Comparison of ENCODE assay signal across 8 cellular contexts in genomic region chr21:15065381-15066230, GRCh38. TPM values are rescaled to one million over a fixed set of nuclear protein-coding genes. Genes with fewer than 3 reads are reported as not detected.
DNase-seq lines count a peak whose midpoint lies in the region; ATAC-seq, FAIRE-seq and TF ChIP-seq lines count a peak whose summit lies in the region.

No MANE protein-coding gene starts in this region.

- H3K9me3 ChIP-seq in adipocyte (ENCODE audit: control insufficient read depth, low read length) (no peaks in the 10 kb centered on the region), pancreas (no peaks in the 10 kb centered on the region), thoracic aorta (no peaks in the 10 kb centered on the region)

- peak overlapping the region; percentile 91 for H3K9ac ChIP-seq in adipocyte (ENCODE audit: low read length)

- ATAC-seq in pancreas (peak; percentile 53 to 71 (median 62)), thoracic aorta (ENCODE audit: insufficient number of reproducible peaks, low FRiP score, low read depth) (peak; percentile 31), GM19452 (IDR thresholded peaks at IDR 0.05; ENCODE audit: unreplicated experiment) (no peak)

- H3K36me3 ChIP-seq in adipocyte (ENCODE audit: control insufficient read depth, insufficient read depth, low read length, severe bottlenecking), result no peaks in the 10 kb centered on the region
- H3K36me3 ChIP-seq in pancreas, result no peaks in the 10 kb centered on the region
- no peaks in the 10 kb centered on the region for H3K36me3 ChIP-seq in thoracic aorta

- peak overlapping the region; percentile 92 to 97 (median 96) for H3K27ac ChIP-seq in pancreas
- H3K27ac ChIP-seq in thoracic aorta, result peak overlapping the region; percentile 89 to 95

- FAIRE-seq in pancreas (lab: Jason Lieb, UNC), result no peak

- peaks cover 20% of the 10 kb centered on the region for H3K4me1 ChIP-seq in adipocyte (ENCODE audit: control insufficient read depth, insufficient read depth, low read length)
- peaks cover 11 to 22% (median 16%) of the 10 kb centered on the region in 3 donors for H3K4me1 ChIP-seq in pancreas
- peaks cover 16 to 30% of the 10 kb centered on the region in 2 donors for H3K4me1 ChIP-seq in thoracic aorta (ENCODE audit: control insufficient read depth in 1 of 2, low read depth in 2 of 2)

- H3K4me3 ChIP-seq in GM12875 (ENCODE audit: low read depth, low read length) (peak overlapping the region; percentile 64), adipocyte (ENCODE audit: low read length) (peak overlapping the region; percentile 89), pancreas (peak overlapping the region; percentile 57 to 99 (median 90)), thoracic aorta (peak overlapping the region; percentile 94)

- intact Hi-C loops in cardiac septum (cut with DNase I), result loop anchor here (10.0 kb wide), 1 partner anchor 159 kb away; no protein-coding TSS in a partner anchor
- intact Hi-C loops in pancreas (cut with DNase I), result no loop called here

- H3K27me3 ChIP-seq in adipocyte (replicated peaks; ENCODE audit: control insufficient read depth, insufficient read depth, low read length) (no peaks in the 10 kb centered on the region), pancreas (no peaks in the 10 kb centered on the region), thoracic aorta (replicated peaks; ENCODE audit: insufficient read depth) (no peaks in the 10 kb centered on the region)

- no peak for TF ChIP-seq CTCF in GM12875 (IDR thresholded peaks at IDR 0.05; ENCODE audit: borderline replicate concordance, insufficient read depth, low read depth, low read length)
- no peak for TF ChIP-seq CTCF in pancreas (IDR thresholded peaks at IDR 0.05)
- no peak for TF ChIP-seq CTCF in thoracic aorta (IDR thresholded peaks at IDR 0.05)

- DNase-seq in HT-29 (ENCODE audit: low spot score), result peak; percentile 61
- DNase-seq in T follicular helper cell (ENCODE audit: low read depth), result peak; percentile 70
- DNase-seq in adipocyte (ENCODE audit: low read depth), result peak; percentile 89
- DNase-seq in cardiac septum (ENCODE audit: low spot score), result peak; percentile 86
- DNase-seq in pancreas, result peak; percentile 67 to 82 (median 75)
- DNase-seq in thoracic aorta (ENCODE audit: low spot score), result peak; percentile 41

- 0 to 1% methylated on average over 39 to 41 of the region's 41 CpGs for WGBS in pancreas, 2 donors

RNA-seq across cellular contexts. Expression of gene NRIP1, which starts 0.8 kb away (rescaled TPM):
- 18.6 and 24.1 TPM in 2 replicates for total RNA-seq in HT-29 (2014; rRNA removed; shearing (Covaris generic))
- 16.7 TPM for total RNA-seq in cardiac septum
- 10 to 100 TPM; 23.4 to 33.5 (median 25.1) TPM for total RNA-seq in pancreas
- 1 to 10 TPM; 3.7 to 4.2 TPM for polyA plus RNA-seq in pancreas
- total RNA-seq in thoracic aorta, result 10 to 100 TPM; 11.9 to 30.9 TPM
